ENCODE assay signal across 16 cellular contexts in the genomic region with DNA sequence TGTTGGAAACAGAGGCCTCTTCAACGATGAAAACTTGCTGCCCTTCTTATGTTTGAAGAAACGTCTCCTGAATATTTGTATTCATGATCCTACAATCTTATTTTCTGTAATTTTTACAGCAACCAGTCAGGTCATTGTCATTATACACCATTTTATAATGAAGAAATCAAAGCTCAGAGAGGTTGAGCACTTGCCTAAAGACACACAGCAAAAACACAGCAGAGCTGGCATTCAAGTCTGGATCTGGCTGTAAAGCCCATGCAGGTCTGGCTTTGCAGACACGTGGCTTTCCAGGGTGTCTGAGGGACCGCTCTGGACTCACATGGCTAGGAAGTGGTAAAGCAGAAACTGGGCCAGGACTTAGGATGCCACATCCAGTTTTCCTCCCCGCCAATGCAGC. TPM values are rescaled to one million over a fixed set of nuclear protein-coding genes. Genes with fewer than 3 reads are reported as not detected.
"Had no signal": no experiment of that assay in that cellular context is flagged by ENCODE, and none has a peak within 500 bp of the region (broad histone marks: within the 10 kb centered on the region; RNA-seq: fewer than 3 reads in every experiment).

No MANE protein-coding gene starts in this region.

- H3K9me3 ChIP-seq: SK-N-SH had no signal

- ATAC-seq: Panc1, T-cell had no signal

- H3K4me2 ChIP-seq: SK-N-SH had no signal

- H3K27ac ChIP-seq: RWPE1 had no signal

- H3K9ac ChIP-seq: SK-N-SH had no signal

- DNase-seq: KBM-7; NCI-H187; NCI-H446 treated with DMSO at 0.1 percent for 48 hours; NCI-H82; NK-92 treated with Interleukin-12 subunit alpha and Interleukin-12 subunit beta, amount 100 ng/mL, for 24 hours; SK-N-SH; SW 1271; T-cell had no signal

RNA-seq across cellular contexts. Expression of gene ALX4, which starts 15.8 kb away (rescaled TPM):
- total RNA-seq: HT1080, LHCN-M2, MCF 10A, OCI-LY7, PC-3, T-cell had no signal
- polyA plus RNA-seq: IgD-negative memory B cell had no signal
